ENCODE assay signal across 24 cellular contexts in the genomic region with DNA sequence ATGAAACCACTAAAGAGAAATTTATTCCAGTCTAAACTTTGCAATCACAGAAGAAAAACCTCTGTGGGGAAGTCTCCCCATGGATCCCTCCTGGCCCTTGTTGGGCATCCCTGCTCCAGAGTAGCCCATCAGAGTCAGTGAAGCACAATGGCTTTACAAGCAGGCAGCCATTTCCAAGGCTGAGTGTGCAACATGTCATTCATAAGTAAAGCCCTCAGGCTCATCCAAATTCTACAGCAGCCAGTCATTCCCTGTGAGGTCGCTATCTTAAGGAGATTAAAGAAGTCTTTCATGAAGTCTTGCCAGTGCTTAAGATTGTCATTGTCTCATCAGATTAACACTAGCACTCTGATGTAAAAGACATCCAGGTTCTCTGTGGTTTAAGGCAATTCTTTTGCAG. TPM values are rescaled to one million over a fixed set of nuclear protein-coding genes. Genes with fewer than 3 reads are reported as not detected.
"Had no signal": no experiment of that assay in that cellular context is flagged by ENCODE, and none has a peak within 500 bp of the region (broad histone marks: within the 10 kb centered on the region; RNA-seq: fewer than 3 reads in every experiment).

No MANE protein-coding gene starts in this region.

- DNase-seq: activated B cell treated with CpG ODN at 0.5 μM for 24 hours; activated CD4-positive, alpha-beta T cell treated with anti-CD3 and anti-CD28 coated beads for 48 hours; activated CD8-positive, alpha-beta T cell treated with anti-CD3 and anti-CD28 coated beads for 36 hours; activated gamma-delta T cell; activated T-cell treated with anti-CD3 and anti-CD28 coated beads, Interleukin-2, amount 50 U/mL, for 72 hours; amygdala; body of pancreas; central memory CD4-positive, alpha-beta T cell; esophagus squamous epithelium; glutamatergic neuron; left cardiac atrium; lower lobe of right lung; midbrain; nucleus accumbens; right cardiac atrium; stimulated activated CD4-positive, alpha-beta T cell treated with anti-CD3 and anti-CD28 coated beads, Interleukin-15, amount 100 ng/mL, for 24 hours; stimulated activated CD4-positive, alpha-beta T cell treated with anti-CD3 and anti-CD28 coated beads, Interleukin-4, amount 100 ng/mL, for 1 hour; stimulated activated naive CD4-positive, alpha-beta T cell treated with Interleukin-2 at 50 U/mL for 16 hours; substantia nigra; T-helper 17 cell had no signal

- H3K9me3 ChIP-seq: body of pancreas, esophagus squamous epithelium, lower lobe of right lung had no signal

- H3K4me3 Mint-ChIP-seq: activated B cell treated with CpG ODN at 0.5 μM for 24 hours; activated CD8-positive, alpha-beta T cell treated with anti-CD3 and anti-CD28 coated beads for 36 hours; activated T-cell treated with anti-CD3 and anti-CD28 coated beads, Interleukin-2, amount 50 U/mL, for 72 hours; T-helper 17 cell had no signal

- H3K27me3 ChIP-seq: body of pancreas, esophagus squamous epithelium, tibial nerve had no signal

- H3K27ac ChIP-seq: body of pancreas, coronary artery, esophagus squamous epithelium, lower lobe of right lung, skin epidermis, tibial nerve had no signal

- H3K36me3 ChIP-seq: esophagus squamous epithelium, lower lobe of right lung had no signal

- ATAC-seq: activated CD8-positive, alpha-beta T cell treated with anti-CD3 and anti-CD28 coated beads for 36 hours; activated naive CD4-positive, alpha-beta T cell treated with anti-CD3 and anti-CD28 coated beads, Interleukin-2, amount 50 U/mL, for 72 hours; activated T-cell treated with anti-CD3 and anti-CD28 coated beads, Interleukin-2, amount 50 U/mL, for 72 hours; body of pancreas; left cardiac atrium; lower lobe of right lung; right cardiac atrium; T-helper 17 cell had no signal

- H3K4me1 ChIP-seq: body of pancreas, esophagus squamous epithelium, lower lobe of right lung, tibial nerve had no signal

- H3K4me3 ChIP-seq: body of pancreas, coronary artery, esophagus squamous epithelium, lower lobe of right lung, skin epidermis, tibial nerve had no signal

- H3K27ac Mint-ChIP-seq: activated B cell treated with CpG ODN at 0.5 μM for 24 hours; activated CD8-positive, alpha-beta T cell treated with anti-CD3 and anti-CD28 coated beads for 36 hours; activated naive CD4-positive, alpha-beta T cell treated with anti-CD3 and anti-CD28 coated beads, Interleukin-2, amount 50 U/mL, for 72 hours; activated T-cell treated with anti-CD3 and anti-CD28 coated beads, Interleukin-2, amount 50 U/mL, for 72 hours; T-helper 17 cell had no signal

- H3K27me3 Mint-ChIP-seq: activated CD8-positive, alpha-beta T cell treated with anti-CD3 and anti-CD28 coated beads for 36 hours; T-helper 17 cell had no signal

- H3K4me1 Mint-ChIP-seq: activated B cell treated with CpG ODN at 0.5 μM for 24 hours, T-helper 17 cell had no signal

RNA-seq across cellular contexts. Expression of a gene that starts 17.0 kb away (rescaled TPM):
- total RNA-seq: activated CD8-positive, alpha-beta T cell treated with anti-CD3 and anti-CD28 coated beads for 36 hours; activated naive CD4-positive, alpha-beta T cell treated with anti-CD3 and anti-CD28 coated beads, Interleukin-2, amount 50 U/mL, for 72 hours had no signal
